ENCODE assay signal across 26 cellular contexts in genomic region chr6:18329781-18330180, GRCh38. TPM values are rescaled to one million over a fixed set of nuclear protein-coding genes. Genes with fewer than 3 reads are reported as not detected.
DNase-seq lines count a peak whose midpoint lies in the region; ATAC-seq, FAIRE-seq and TF ChIP-seq lines count a peak whose summit lies in the region.
"Had no signal": no experiment of that assay in that cellular context is flagged by ENCODE, and none has a peak within 500 bp of the region (broad histone marks: within the 10 kb centered on the region; RNA-seq: fewer than 3 reads in every experiment).

No MANE protein-coding gene starts in this region.

- H2AFZ ChIP-seq in HepG2 (ENCODE audit: low read length): no peak overlapping the region
- H2AFZ ChIP-seq: neural progenitor cell had no signal

- FAIRE-seq in HepG2 (lab: Jason Lieb, UNC): no peak
- FAIRE-seq: A204.1, kidney had no signal

- H3K27me3 ChIP-seq in right lobe of liver: no peaks in the 10 kb centered on the region
- H3K27me3 ChIP-seq in HepG2 (ENCODE audit: control insufficient read depth in 1 of 2, insufficient read depth in 2 of 2, low read length in 2 of 2): no peaks in the 10 kb centered on the region
- H3K27me3 ChIP-seq in sigmoid colon: no peaks in the 10 kb centered on the region
- no peaks in the 10 kb centered on the region for H3K27me3 ChIP-seq in upper lobe of right lung
- H3K27me3 ChIP-seq: BLaER1, body of pancreas, colonic mucosa, neural progenitor cell, vagina had no signal

- H3K9me3 ChIP-seq in right lobe of liver (no peaks in the 10 kb centered on the region), HepG2 (ENCODE audit: low read length) (no peaks in the 10 kb centered on the region), sigmoid colon (no peaks in the 10 kb centered on the region), upper lobe of right lung (no peaks in the 10 kb centered on the region)
- H3K9me3 ChIP-seq: BLaER1, body of pancreas, colonic mucosa, vagina had no signal

- TF ChIP-seq EP300 in HepG2 (IDR thresholded peaks at IDR 0.05; ENCODE audit: low read depth in 2 of 2, low read length in 2 of 2): no peak
- TF ChIP-seq EP300 in HepG2 (CRISPR knock-in tag; IDR thresholded peaks at IDR 0.05; ENCODE audit: borderline replicate concordance): no peak
- TF ChIP-seq EP300 in sigmoid colon (IDR thresholded peaks at IDR 0.05): no peak

- ATAC-seq in right lobe of liver (peak in 2 of 4 donors; percentile 16 to 25), HepG2 (no peak), upper lobe of right lung (no peak), HG02973 (IDR thresholded peaks at IDR 0.05; ENCODE audit: unreplicated experiment) (no peak)
- ATAC-seq: activated CD4-positive, CD25-positive, alpha-beta regulatory T cell treated with anti-CD3 and anti-CD28 coated beads, Interleukin-2, amount 50 U/mL, for 24 hours; activated naive CD4-positive, alpha-beta T cell treated with anti-CD3 and anti-CD28 coated beads, Interleukin-2, amount 50 U/mL, for 72 hours; body of pancreas; Panc1 had no signal

- TF ChIP-seq RAD21 in HepG2 (CRISPR knock-in tag; IDR thresholded peaks at IDR 0.05): no peak

- no peaks in the 10 kb centered on the region for H3K4me1 ChIP-seq in right lobe of liver
- no peaks in the 10 kb centered on the region for H3K4me1 ChIP-seq in HepG2 (ENCODE audit: insufficient read depth, low read length)
- H3K4me1 ChIP-seq in sigmoid colon: peaks cover 0 to 11% (median 0%) of the 10 kb centered on the region in 4 donors
- H3K4me1 ChIP-seq in upper lobe of right lung: peaks cover 4% of the 10 kb centered on the region
- H3K4me1 ChIP-seq: colonic mucosa, neural progenitor cell, vagina had no signal

- TF ChIP-seq POLR2A in right lobe of liver (IDR thresholded peaks at IDR 0.05) (no peak), HepG2 (IDR thresholded peaks at IDR 0.05; ENCODE audit: insufficient read depth in 1 of 2, low read depth in 2 of 2, low read length in 2 of 2) (no peak), sigmoid colon (IDR thresholded peaks at IDR 0.05) (no peak)

- H3K27ac Mint-ChIP-seq in dendritic cell treated with granulocyte-macrophage colony-stimulating factor and Interleukin-4, amounts not matched to agents 40 ng/mL and 50 ng/mL, for 4 days: peak overlapping the region; percentile 97
- H3K27ac Mint-ChIP-seq: activated naive CD4-positive, alpha-beta T cell treated with anti-CD3 and anti-CD28 coated beads, Interleukin-2, amount 50 U/mL, for 72 hours; mesothelial cell of epicardium; neural progenitor cell had no signal

- H3K9me3 Mint-ChIP-seq in dendritic cell treated with granulocyte-macrophage colony-stimulating factor and Interleukin-4, amounts not matched to agents 40 ng/mL and 50 ng/mL, for 4 days: no peaks in the 10 kb centered on the region
- H3K9me3 Mint-ChIP-seq: activated naive CD4-positive, alpha-beta T cell treated with anti-CD3 and anti-CD28 coated beads, Interleukin-2, amount 50 U/mL, for 72 hours; mesothelial cell of epicardium; neural progenitor cell had no signal

- H3K36me3 Mint-ChIP-seq in dendritic cell treated with granulocyte-macrophage colony-stimulating factor and Interleukin-4, amounts not matched to agents 40 ng/mL and 50 ng/mL, for 4 days (ENCODE audit: low read depth): no peaks in the 10 kb centered on the region
- H3K36me3 Mint-ChIP-seq: activated naive CD4-positive, alpha-beta T cell treated with anti-CD3 and anti-CD28 coated beads, Interleukin-2, amount 50 U/mL, for 72 hours; mesothelial cell of epicardium; neural progenitor cell had no signal

- BruUV-seq in HepG2 (replicated peaks; lab: Mats Ljungman, UMichigan): no TSS peak

- no peak for TF ChIP-seq CTCF in right lobe of liver (IDR thresholded peaks at IDR 0.05)
- TF ChIP-seq CTCF in HepG2 (CRISPR knock-in tag; IDR thresholded peaks at IDR 0.05): no peak
- TF ChIP-seq CTCF in sigmoid colon (IDR thresholded peaks at IDR 0.05): no peak
- no peak for TF ChIP-seq CTCF in upper lobe of right lung (IDR thresholded peaks at IDR 0.05)
- TF ChIP-seq CTCF in GM13977 (IDR thresholded peaks at IDR 0.05; ENCODE audit: extremely low read depth, insufficient read depth, missing control alignments): no peak

- H3K79me2 ChIP-seq in HepG2 (ENCODE audit: insufficient read depth, low read length): no peaks in the 10 kb centered on the region

- no peaks in the 10 kb centered on the region for H3K36me3 ChIP-seq in right lobe of liver
- H3K36me3 ChIP-seq in HepG2 (replicated peaks in 1 of 2; ENCODE audit: control insufficient read depth in 1 of 2, insufficient read depth in 2 of 2, low read length in 2 of 2): no peaks in the 10 kb centered on the region
- H3K36me3 ChIP-seq in sigmoid colon: no peaks in the 10 kb centered on the region
- no peaks in the 10 kb centered on the region for H3K36me3 ChIP-seq in upper lobe of right lung
- H3K36me3 ChIP-seq: BLaER1, colonic mucosa, neural progenitor cell, vagina had no signal

- H3K27me3 Mint-ChIP-seq in dendritic cell treated with granulocyte-macrophage colony-stimulating factor and Interleukin-4, amounts not matched to agents 40 ng/mL and 50 ng/mL, for 4 days: no peaks in the 10 kb centered on the region

- no peak overlapping the region for H3K4me2 ChIP-seq in HepG2 (ENCODE audit: low read depth, low read length)
- H3K4me2 ChIP-seq: BLaER1, neural progenitor cell had no signal

- no peak overlapping the region for H3K9ac ChIP-seq in HepG2 (ENCODE audit: insufficient read depth, low read depth, low read length)
- H3K9ac ChIP-seq: BLaER1, neural progenitor cell had no signal

- H4K20me1 ChIP-seq in HepG2 (ENCODE audit: insufficient read depth, low read length): no peaks in the 10 kb centered on the region
- H4K20me1 ChIP-seq: BLaER1 had no signal

- no peak overlapping the region for H3K4me3 ChIP-seq in right lobe of liver
- H3K4me3 ChIP-seq in HepG2 (replicated peaks in 1 of 3; ENCODE audit: insufficient read depth in 1 of 3, low read depth in 2 of 3, low read length in 3 of 3): no peak overlapping the region
- H3K4me3 ChIP-seq in sigmoid colon: no peak overlapping the region
- H3K4me3 ChIP-seq in upper lobe of right lung: no peak overlapping the region
- H3K4me3 ChIP-seq: BLaER1, body of pancreas, colonic mucosa, neural progenitor cell, vagina had no signal

- intact Hi-C loops in right lobe of liver (cut with DNase I): loop anchor here (5.0 kb wide), 1 partner anchor 173 kb away; no protein-coding TSS in a partner anchor
- intact Hi-C loops in HepG2 (cut with micrococcal nuclease; ENCODE audit: unreplicated experiment): no loop called here
- intact Hi-C loops in dendritic cell treated with granulocyte-macrophage colony-stimulating factor and Interleukin-4, amounts not matched to agents 40 ng/mL and 50 ng/mL, for 4 days (cut with micrococcal nuclease): loop anchor here (10.0 kb wide), 1 partner anchor 175 kb away; the partner anchor contains the start of genes KDM1B and TPMT
- intact Hi-C loops in sigmoid colon (cut with DNase I): no loop called here
- intact Hi-C loops in upper lobe of right lung (cut with DNase I): loop anchor here (10.0 kb wide), 1 partner anchor 165 kb away; no protein-coding TSS in a partner anchor

- no peak for DNase-seq in right lobe of liver
- DNase-seq in HepG2 (ENCODE audit: low spot score): no peak
- DNase-seq in sigmoid colon: no peak
- DNase-seq in upper lobe of right lung: no peak
- DNase-seq in activated naive CD4-positive, alpha-beta T cell treated with anti-CD3 and anti-CD28 coated beads, Interleukin-2, amount 50 U/mL, for 16 hours: no peak
- no peak for DNase-seq in GM13977 (ENCODE audit: low spot score)
- DNase-seq: activated T-cell treated with anti-CD3 and anti-CD28 coated beads, Interleukin-2, amount 50 U/mL, for 48 hours; body of pancreas; colonic mucosa; HCEC 1CT; hypothalamus; kidney; NCI-H1436 treated with DMSO at 0.1 percent for 48 hours; NCI-H2171; NCI-H526; stimulated activated naive CD8-positive, alpha-beta T cell treated with anti-CD3 and anti-CD28 coated beads, Interleukin-15, Interleukin-2, amounts not matched to agents 100 U/mL and 50 U/mL, for 24 hours had no signal

- H3K27ac ChIP-seq in right lobe of liver (peak overlapping the region in 2 of 3 donors; percentile 43 to 53), HepG2 (ENCODE audit: extremely low read length, insufficient read depth, low read length) (no peak overlapping the region), sigmoid colon (peak overlapping the region; percentile 25 to 66 (median 40)), upper lobe of right lung (peak overlapping the region; percentile 74)
- H3K27ac ChIP-seq: BLaER1, colonic mucosa, neural progenitor cell had no signal

- 44% methylated on average over 3 of the region's 3 CpGs for WGBS in right lobe of liver (ENCODE audit: insufficient coverage, low coverage, low lambda C conversion rate, missing lambda C conversion rate)
- 33% methylated on average over 3 of the region's 3 CpGs for WGBS in HepG2 (ENCODE audit: low lambda C conversion rate)
- WGBS in sigmoid colon, 2 donors: 67 to 68% methylated on average over 3 of the region's 3 CpGs

- in situ Hi-C loops in HepG2 (cut with HindIII; ENCODE audit: extremely low pct_ligation_motif_present, low pct_unique_long_range_greater_than_20kb) (loop anchor here (5.0 kb wide), 1 partner anchor 173 kb away; no protein-coding TSS in a partner anchor), GM13977 (cut with MboI; ENCODE audit: low pct_unique_long_range_greater_than_20kb, low sequenced_read_pairs, unreplicated experiment) (loop anchor here (10.0 kb wide), 1 partner anchor 175 kb away; no protein-coding TSS in a partner anchor)

- POLR2A ChIA-PET in HepG2 (lab: Yijun Ruan, JAX): no interaction called here

- CTCF ChIA-PET in HepG2 (lab: Yijun Ruan, JAX; ENCODE audit: low intra/inter-chr PET ratio, low total read pairs): no interaction called here

- peaks cover 65% of the 10 kb centered on the region for H3K4me1 Mint-ChIP-seq in dendritic cell treated with granulocyte-macrophage colony-stimulating factor and Interleukin-4, amounts not matched to agents 40 ng/mL and 50 ng/mL, for 4 days (ENCODE audit: low read depth)

- no peak overlapping the region for H3K4me3 Mint-ChIP-seq in dendritic cell treated with granulocyte-macrophage colony-stimulating factor and Interleukin-4, amounts not matched to agents 40 ng/mL and 50 ng/mL, for 4 days
- H3K4me3 Mint-ChIP-seq: mesothelial cell of epicardium, neural progenitor cell had no signal

RNA-seq across cellular contexts. Expression of gene RNF144B, which starts 57.4 kb away (rescaled TPM):
- total RNA-seq in right lobe of liver (10 to 100 TPM in 3 of 6 experiments, 1 to 10 TPM in 3; 7.6 to 19.1 (median 10.2) TPM), HepG2 (2016; rRNA removed; fragmentation: Illumina TruSeq; extraction: Trizol) (4.3 and 5.3 TPM in 2 replicates), sigmoid colon (10 to 100 TPM in 1 of 4 donors, 1 to 10 TPM in 3; 4.6 to 14.8 (median 8.5) TPM), upper lobe of right lung (82.4 TPM)
- 0.35 and 0.81 TPM in 2 replicates for total RNA-seq in HepG2 (2016; cell fraction: cytosol; rRNA removed; fragmentation: Illumina TruSeq; extraction: Trizol; ENCODE audit: low read depth)
- 3.7 and 6.0 TPM in 2 replicates for total RNA-seq in HepG2 (2016; cell fraction: insoluble cytoplasmic fraction; rRNA removed; fragmentation: Illumina TruSeq; extraction: Trizol)
- total RNA-seq in HepG2 (2016; cell fraction: membrane; rRNA removed; fragmentation: Illumina TruSeq; extraction: Trizol): 1.9 and 2.1 TPM in 2 replicates
- total RNA-seq in HepG2 (2016; cell fraction: nucleus; rRNA removed; fragmentation: Illumina TruSeq; extraction: Trizol): 2.6 and 3.2 TPM in 2 replicates
- polyA plus RNA-seq in HepG2 (2011; rRNA removed) (1.2 and 1.8 TPM in 2 replicates), sigmoid colon (1 to 10 TPM; 1.2 to 4.3 (median 1.8) TPM)
- 0.90 and 1.1 TPM in 2 replicates for polyA plus RNA-seq in HepG2 (2011; cell fraction: cytosol; rRNA removed)
- 0.80 and 1.1 TPM in 2 replicates for polyA plus RNA-seq in HepG2 (2011; cell fraction: nucleus; rRNA removed)
- polyA plus RNA-seq in HepG2 (2012): 0.76 and 1.7 TPM in 2 replicates
- polyA plus RNA-seq in HepG2 (2016; cell fraction: cytosol; fragmentation: Illumina TruSeq; extraction: Trizol; ENCODE audit: low read depth): 0.14 and 0.21 TPM in 2 replicates
- polyA plus RNA-seq in HepG2 (2016; cell fraction: insoluble cytoplasmic fraction; fragmentation: Illumina TruSeq; extraction: Trizol; ENCODE audit: low read depth): 3.6 and 3.8 TPM in 2 replicates
- polyA plus RNA-seq in HepG2 (2016; cell fraction: membrane; fragmentation: Illumina TruSeq; extraction: Trizol; ENCODE audit: low read depth): 0.64 TPM in 2 replicates
- polyA plus RNA-seq in HepG2 (2016; cell fraction: nucleus; fragmentation: Illumina TruSeq; extraction: Trizol; ENCODE audit: insufficient read depth, low read depth): 2.2 and 2.6 TPM in 2 replicates
- polyA minus RNA-seq in HepG2 (2011; rRNA and poly(A)+ RNA removed; ENCODE audit: low replicate concordance): 4.0 and 5.3 TPM in 2 replicates
- 2.8 and 3.2 TPM in 2 replicates for polyA minus RNA-seq in HepG2 (2011; cell fraction: cytosol; rRNA and poly(A)+ RNA removed)
- 2.1 and 3.5 TPM in 2 replicates for polyA minus RNA-seq in HepG2 (2011; cell fraction: nucleus; rRNA and poly(A)+ RNA removed)

Comparison
In these comparisons a context has a peak if more than half of its experiments do, and no peak if none do; other contexts are left out.
1. intact Hi-C loops: an anchor here in right lobe of liver (5.0 kb wide), dendritic cell treated with granulocyte-macrophage colony-stimulating factor and Interleukin-4, amounts not matched to agents 40 ng/mL and 50 ng/mL, for 4 days (10.0 kb wide) and upper lobe of right lung (10.0 kb wide); none called in HepG2 and sigmoid colon.